1 cellular context compared by ENCODE assay signal in the genomic region with DNA sequence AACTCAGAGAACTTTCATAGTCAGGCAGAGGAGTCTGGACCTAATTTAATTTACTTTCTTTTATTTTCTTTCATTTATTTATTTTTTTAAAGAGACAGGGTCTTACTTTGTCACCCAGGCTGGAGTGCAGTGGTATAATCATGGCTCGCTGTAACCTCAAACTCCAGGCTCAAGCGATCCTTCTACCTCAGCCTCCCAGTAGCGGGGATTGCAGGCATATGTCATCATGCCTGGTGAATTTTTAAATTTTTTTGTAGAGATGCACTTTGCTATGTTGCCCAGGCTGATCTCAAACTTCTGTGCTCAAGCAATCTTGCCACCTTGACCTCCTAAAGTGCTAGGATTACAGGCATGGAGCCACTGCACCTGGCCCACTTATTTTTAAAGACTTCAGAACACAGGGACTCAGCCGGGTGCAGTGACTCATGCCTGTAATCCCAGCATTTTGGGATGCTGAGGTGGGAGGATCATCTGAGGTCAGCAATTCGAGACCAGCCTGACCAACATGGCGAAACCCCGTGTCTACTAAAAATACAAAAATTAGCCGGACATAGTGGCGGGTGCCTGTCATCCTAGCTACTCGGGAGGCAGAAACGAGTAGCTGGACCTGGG.
TF ChIP-seq lines count a peak whose summit lies in the region.

No MANE protein-coding gene starts in this region.

TF ChIP-seq in endothelial cell of umbilical vein, 7 proteins besides CTCF, POLR2A, EP300 and RAD21:
- TF ChIP-seq GATA2 (IDR thresholded peaks at IDR 0.05; ENCODE audit: insufficient read depth, insufficient read length, low read depth, low read length) (no peak), JUN (IDR thresholded peaks at IDR 0.05; ENCODE audit: borderline replicate concordance, insufficient read depth, insufficient read length, low read depth) (no peak), MYC (IDR thresholded peaks at IDR 0.05; ENCODE audit: low read depth, low read length) (no peak), EZH2 (IDR thresholded peaks at IDR 0.05; ENCODE audit: borderline replicate concordance, low read depth, low read length, severe bottlenecking) (no peak), FOS (IDR thresholded peaks at IDR 0.05; ENCODE audit: borderline replicate concordance, insufficient read depth, low read length) (no peak), POLR2AphosphoS5 (IDR thresholded peaks at IDR 0.05; ENCODE audit: insufficient read depth, low read depth, low read length) (no peak)
- TF ChIP-seq, protein P1, sequence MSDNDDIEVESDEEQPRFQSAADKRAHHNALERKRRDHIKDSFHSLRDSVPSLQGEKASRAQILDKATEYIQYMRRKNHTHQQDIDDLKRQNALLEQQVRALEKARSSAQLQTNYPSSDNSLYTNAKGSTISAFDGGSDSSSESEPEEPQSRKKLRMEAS (IDR thresholded peaks at IDR 0.05; ENCODE audit: insufficient read depth, insufficient read length), result no peak
